In the genomic region with DNA sequence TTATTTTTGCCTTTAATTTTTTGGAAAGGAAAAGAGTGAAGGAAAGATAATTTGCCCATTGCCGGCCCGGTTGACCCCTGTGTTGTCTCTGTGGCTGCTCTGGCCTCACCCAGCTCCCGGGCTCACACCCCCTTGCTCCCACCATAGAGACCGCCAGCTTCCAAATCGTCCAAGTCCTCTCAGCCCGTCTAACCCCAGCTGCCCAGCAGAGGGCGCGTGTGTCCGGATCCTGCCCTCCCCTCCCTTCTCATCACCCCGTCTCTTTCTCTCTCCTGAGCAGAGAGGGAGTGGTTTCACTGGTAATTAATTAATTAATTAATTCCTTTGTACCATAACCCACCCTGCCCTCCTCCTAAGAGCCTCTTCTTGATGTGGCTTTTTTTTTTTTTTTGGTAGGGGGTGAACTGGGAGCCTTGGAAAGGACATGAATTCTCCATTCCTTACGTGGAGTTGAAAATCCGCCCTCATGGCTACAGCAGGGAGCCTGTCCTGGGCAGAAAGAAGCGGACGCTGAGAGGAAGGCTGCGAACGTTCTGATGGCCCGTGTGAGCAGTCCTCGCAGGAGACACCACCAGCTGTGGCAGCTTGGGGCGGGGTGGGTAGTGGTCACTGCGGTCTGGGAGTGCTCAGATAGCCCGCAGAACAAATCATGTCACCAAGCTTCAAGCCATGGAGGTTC, we compare ENCODE assay signal across 8 cellular contexts. TPM values are rescaled to one million over a fixed set of nuclear protein-coding genes. Genes with fewer than 3 reads are reported as not detected.
DNase-seq lines count a peak whose midpoint lies in the region; ATAC-seq and TF ChIP-seq lines count a peak whose summit lies in the region.

No MANE protein-coding gene starts in this region.

- no peak overlapping the region for H3K4me3 Mint-ChIP-seq in activated CD4-positive, alpha-beta memory T cell treated with anti-CD3 and anti-CD28 coated beads for 36 hours
- no peak overlapping the region for H3K4me3 Mint-ChIP-seq in memory B cell

- H3K9me3 Mint-ChIP-seq in activated CD4-positive, alpha-beta memory T cell treated with anti-CD3 and anti-CD28 coated beads for 36 hours, result no peaks in the 10 kb centered on the region
- no peaks in the 10 kb centered on the region for H3K9me3 Mint-ChIP-seq in memory B cell

- H3K36me3 Mint-ChIP-seq in activated CD4-positive, alpha-beta memory T cell treated with anti-CD3 and anti-CD28 coated beads for 36 hours, result no peaks in the 10 kb centered on the region
- no peaks in the 10 kb centered on the region for H3K36me3 Mint-ChIP-seq in memory B cell

- DNase-seq in GM10266 (ENCODE audit: extremely low spot score) (peak; percentile 74), NCI-H82 (lab: John Stamatoyannopoulos, UW) (peak; percentile 92), memory B cell (ENCODE audit: low spot score in 2 of 2) (peak; percentile 69 to 71)
- DNase-seq in activated CD4-positive, alpha-beta memory T cell treated with anti-CD3 and anti-CD28 coated beads for 36 hours, result peak; percentile 80
- peak; percentile 31 for DNase-seq in effector CD8-positive, alpha-beta T cell (lab: John Stamatoyannopoulos, UW)
- DNase-seq in stimulated activated CD8-positive, alpha-beta memory T cell treated with anti-CD3 and anti-CD28 coated beads, Interleukin-4, amount 100 ng/mL, for 1 hour (ENCODE audit: low read depth in 2 of 2, low spot score in 1 of 2), result peak; percentile 15 to 29

- intact Hi-C loops in activated CD4-positive, alpha-beta memory T cell treated with anti-CD3 and anti-CD28 coated beads for 36 hours (cut with micrococcal nuclease), result loop anchor here (1.0 kb wide), 1 partner anchor 117 kb away; no protein-coding TSS in a partner anchor

- ATAC-seq in HG03095 (IDR thresholded peaks at IDR 0.05; ENCODE audit: unreplicated experiment), result peak; percentile 35
- peak; percentile 51 for ATAC-seq in memory B cell (ENCODE audit: low read depth)
- no peak for ATAC-seq in HG02970 (IDR thresholded peaks at IDR 0.05; ENCODE audit: low FRiP score, unreplicated experiment)

- peaks cover 6% of the 10 kb centered on the region for H3K4me1 Mint-ChIP-seq in activated CD4-positive, alpha-beta memory T cell treated with anti-CD3 and anti-CD28 coated beads for 36 hours (ENCODE audit: low read depth)
- H3K4me1 Mint-ChIP-seq in memory B cell, result peaks cover 26% of the 10 kb centered on the region

- POLR2A ChIA-PET in activated CD4-positive, alpha-beta memory T cell treated with anti-CD3 and anti-CD28 coated beads for 36 hours (lab: Charles Lee), result no interaction called here

- TF ChIP-seq CTCF in GM10266 (IDR thresholded peaks at IDR 0.05; ENCODE audit: control insufficient read depth, insufficient read depth, low read depth, missing control alignments), result peak; percentile 95

- CTCF ChIA-PET in activated CD4-positive, alpha-beta memory T cell treated with anti-CD3 and anti-CD28 coated beads for 36 hours (lab: Charles Lee), result interaction anchor here (0.6 to 13.9 kb wide), 40 partner anchors 9 to 218 kb away, joined by 3 to 449 read pairs (median 5); no protein-coding TSS in a partner anchor

- peaks cover 13% of the 10 kb centered on the region for H3K27me3 Mint-ChIP-seq in activated CD4-positive, alpha-beta memory T cell treated with anti-CD3 and anti-CD28 coated beads for 36 hours
- H3K27me3 Mint-ChIP-seq in memory B cell, result peaks cover 14% of the 10 kb centered on the region

- no peak overlapping the region for H3K27ac Mint-ChIP-seq in activated CD4-positive, alpha-beta memory T cell treated with anti-CD3 and anti-CD28 coated beads for 36 hours
- no peak overlapping the region for H3K27ac Mint-ChIP-seq in memory B cell

RNA-seq across cellular contexts. Expression of a gene that starts 45.9 kb away (rescaled TPM):
- total RNA-seq in activated CD4-positive, alpha-beta memory T cell treated with anti-CD3 and anti-CD28 coated beads for 36 hours, result 10 to 100 TPM; 32.9 to 34.5 TPM

Comparison
In these comparisons a context has a peak if more than half of its experiments do, and no peak if none do; other contexts are left out.
1. DNase-seq: peak in every context shown above with its lines; median percentile 92 in NCI-H82; 80 in activated CD4-positive, alpha-beta memory T cell treated with anti-CD3 and anti-CD28 coated beads for 36 hours; 74 in GM10266; 70 in memory B cell; 31 in effector CD8-positive, alpha-beta T cell; 22 in stimulated activated CD8-positive, alpha-beta memory T cell treated with anti-CD3 and anti-CD28 coated beads, Interleukin-4, amount 100 ng/mL, for 1 hour.